ENCODE assay signal across 16 cellular contexts in genomic region chr5:125595095-125595494, GRCh38.
DNase-seq lines count a peak whose midpoint lies in the region; ATAC-seq, FAIRE-seq and TF ChIP-seq lines count a peak whose summit lies in the region.
"Had no signal": no experiment of that assay in that cellular context is flagged by ENCODE, and none has a peak within 500 bp of the region (broad histone marks: within the 10 kb centered on the region; RNA-seq: fewer than 3 reads in every experiment).

No MANE protein-coding gene starts in this region.

- H4K20me1 ChIP-seq in H1 (replicated peaks in 1 of 2; ENCODE audit: control insufficient read depth in 1 of 2, insufficient read depth in 2 of 2, low read length in 2 of 2), result no peaks in the 10 kb centered on the region

- H3K4me1 ChIP-seq in H1 (replicated peaks in 1 of 4; ENCODE audit: control insufficient read depth in 3 of 4, insufficient read depth in 4 of 4, low read length in 3 of 4) (no peaks in the 10 kb centered on the region), left lung (no peaks in the 10 kb centered on the region)

- no peak overlapping the region for H3K18ac ChIP-seq in H1 (ENCODE audit: extremely low read depth, low read length)

- no peak overlapping the region for H2AK5ac ChIP-seq in H1 (ENCODE audit: low read depth, low read length)

- no peak for TF ChIP-seq EP300 in H1 (IDR thresholded peaks at IDR 0.05; ENCODE audit: borderline replicate concordance in 1 of 2, low read depth in 2 of 2, low read length in 2 of 2)

- no peaks in the 10 kb centered on the region for H3K27me3 ChIP-seq in H1 (replicated peaks in 1 of 4; ENCODE audit: control insufficient read depth in 3 of 4, extremely low read depth in 1 of 4, insufficient read depth in 3 of 4, low read length in 3 of 4)
- no peaks in the 10 kb centered on the region for H3K27me3 ChIP-seq in left lung

- 0 out of 2 replicates have a peak overlapping the region, but pooled peaks have one; percentile 53 for H2BK15ac ChIP-seq in H1 (ENCODE audit: low read length)

- no peak overlapping the region for H3K9ac ChIP-seq in H1 (replicated peaks in 1 of 4; ENCODE audit: extremely low read depth in 1 of 4, low read depth in 3 of 4, low read length in 3 of 4)

- no peak overlapping the region for H3K56ac ChIP-seq in H1 (replicated peaks; ENCODE audit: insufficient read length, low read depth, low read length)

- POLR2A ChIA-PET in H1 (lab: Charles Lee; ENCODE audit: partially characterized antibody), result no interaction called here

- CTCF ChIA-PET in H1 (lab: Charles Lee; ENCODE audit: partially characterized antibody), result no interaction called here

- FAIRE-seq in H1 (lab: Jason Lieb, UNC) (no peak), H54 (lab: Jason Lieb, UNC) (no peak)
- FAIRE-seq: bronchial epithelial cell had no signal

- H2AFZ ChIP-seq in H1 (ENCODE audit: low read length), result no peak overlapping the region

- H3K23me2 ChIP-seq in H1 (ENCODE audit: low read depth, low read length), result no peaks in the 10 kb centered on the region

- no peak overlapping the region for H3K4me3 ChIP-seq in H1 (ENCODE audit: extremely low read depth in 1 of 4, insufficient read depth in 2 of 4, low read depth in 3 of 4, low read length in 4 of 4)
- H3K4me3 ChIP-seq in left lung, result no peak overlapping the region
- H3K4me3 ChIP-seq in skeletal muscle cell (ENCODE audit: low read depth, low read length), result no peak overlapping the region

- no peak overlapping the region for H3K23ac ChIP-seq in H1 (ENCODE audit: insufficient read length)

- H2BK120ac ChIP-seq in H1 (replicated peaks; ENCODE audit: low read depth, low read length), result no peak overlapping the region

- no peaks in the 10 kb centered on the region for H3K79me2 ChIP-seq in H1 (ENCODE audit: control insufficient read depth in 1 of 2, insufficient read depth in 2 of 2, low read length in 2 of 2)

- no peak for TF ChIP-seq POLR2A in H1 (IDR thresholded peaks at IDR 0.05; ENCODE audit: control extremely low read depth in 1 of 2, low read depth in 2 of 2, low read length in 2 of 2)
- no peak for TF ChIP-seq POLR2A in H54 (IDR thresholded peaks at IDR 0.05; ENCODE audit: low read depth, low read length)

- WGBS in H1 (ENCODE audit: extremely low coverage in 1 of 2, insufficient coverage in 1 of 2, insufficient read length in 1 of 2, insufficient replicate concordance in 2 of 2, low coverage in 1 of 2, low lambda C conversion rate in 2 of 2, missing lambda C conversion rate in 1 of 2), 2 experiments, result 81% methylated on average over 6 of the region's 6 CpGs; no CpG with 5 or more reads in 1 of the 2 experiments

- TF ChIP-seq CTCF in H1 (IDR thresholded peaks at IDR 0.05; ENCODE audit: control extremely low read depth in 1 of 3, insufficient read depth in 1 of 3, low read depth in 1 of 3, low read length in 3 of 3), result no peak
- TF ChIP-seq CTCF in left lung (IDR thresholded peaks at IDR 0.05), result no peak

- intact Hi-C loops in left lung (cut with DNase I), result no loop called here

- H4K5ac ChIP-seq in H1 (ENCODE audit: insufficient read length, low read depth, low read length), result no peak overlapping the region

- no peak overlapping the region for H4K91ac ChIP-seq in H1 (replicated peaks; ENCODE audit: insufficient read length, low read length)

- no peaks in the 10 kb centered on the region for H3K79me1 ChIP-seq in H1 (ENCODE audit: low read depth, low read length)

- peak overlapping the region; percentile 69 for H3K4ac ChIP-seq in H1 (replicated peaks; ENCODE audit: insufficient read length, low read depth, low read length)

- H4K8ac ChIP-seq in H1 (ENCODE audit: extremely low read depth, insufficient read depth, low read length), result no peak overlapping the region

- no peak overlapping the region for H2BK5ac ChIP-seq in H1 (ENCODE audit: low read depth, low read length)

- DNase-seq in HCEC 1CT (peak; percentile 81), H1 (ENCODE audit: low read depth in 1 of 2, low spot score in 2 of 2) (no peak), left lung (no peak), skeletal muscle cell (ENCODE audit: low read depth) (peak; percentile 80), H54 (ENCODE audit: insufficient read length, low spot score) (no peak), dedifferentiated amniotic fluid mesenchymal stem cell (ENCODE audit: extremely low spot score) (no peak)
- no peak for DNase-seq in stimulated activated CD4-positive, alpha-beta T cell treated with anti-CD3 and anti-CD28 coated beads, Interleukin-4, amount 100 ng/mL, for 1 hour
- DNase-seq: activated CD8-positive, alpha-beta T cell treated with anti-CD3 and anti-CD28 coated beads, Interleukin-2, amount 10 ng/mL, durations not matched to agents 7 days and 5 days; activated effector memory CD4-positive, alpha-beta T cell treated with anti-CD3 and anti-CD28 coated beads, Interleukin-2, amount 50 U/mL, for 16 hours; AML-193; DMS53; KG1; NCI-H2029; NCI-H774 had no signal

- no peak for TF ChIP-seq RAD21 in H1 (IDR thresholded peaks at IDR 0.05 in 1 of 2, conservative IDR thresholded peaks at IDR 0.05 in 1 of 2; ENCODE audit: low read depth in 2 of 2, low read length in 2 of 2)

- no peak overlapping the region for H3K14ac ChIP-seq in H1 (ENCODE audit: insufficient read length)

- H2BK12ac ChIP-seq in H1 (ENCODE audit: low read depth, low read length), result no peak overlapping the region

- no peak overlapping the region for H2BK20ac ChIP-seq in H1 (ENCODE audit: low read length)

- no peak overlapping the region for H3K27ac ChIP-seq in H1 (ENCODE audit: low read depth, low read length)
- no peak overlapping the region for H3K27ac ChIP-seq in left lung

- no peak overlapping the region for H3K4me2 ChIP-seq in H1 (ENCODE audit: insufficient read depth in 1 of 2, low read depth in 2 of 2, low read length in 2 of 2)

- H3K36me3 ChIP-seq in H1 (ENCODE audit: control insufficient read depth in 2 of 4, insufficient read depth in 4 of 4, low read length in 3 of 4), result no peaks in the 10 kb centered on the region
- no peaks in the 10 kb centered on the region for H3K36me3 ChIP-seq in left lung

- ATAC-seq in left lung (peak; percentile 29), GM21717 (IDR thresholded peaks at IDR 0.05; ENCODE audit: unreplicated experiment) (no peak)
- ATAC-seq: activated CD8-positive, alpha-beta T cell treated with anti-CD3 and anti-CD28 coated beads, Interleukin-2, amount 10 ng/mL, durations not matched to agents 7 days and 5 days had no signal

- H3K9me3 ChIP-seq in H1 (ENCODE audit: insufficient read depth in 2 of 2, low read depth in 1 of 2, low read length in 1 of 2) (no peaks in the 10 kb centered on the region), left lung (peaks cover 0 to 2% of the 10 kb centered on the region in 2 donors)

TF ChIP-seq in H1, 55 proteins besides CTCF, POLR2A, EP300 and RAD21:
- TF ChIP-seq BACH1 (IDR thresholded peaks at IDR 0.05; ENCODE audit: low read length), result no peak
- TF ChIP-seq YY1 (IDR thresholded peaks at IDR 0.05; ENCODE audit: low read depth, low read length), result no peak
- no peak for TF ChIP-seq SP1 (IDR thresholded peaks at IDR 0.05; ENCODE audit: low read depth, low read length)
- no peak for TF ChIP-seq CEBPB (IDR thresholded peaks at IDR 0.05; ENCODE audit: low read depth, low read length)
- no peak for TF ChIP-seq GABPA (IDR thresholded peaks at IDR 0.05; ENCODE audit: borderline replicate concordance, insufficient read depth, low read length)
- no peak for TF ChIP-seq EGR1 (IDR thresholded peaks at IDR 0.05; ENCODE audit: borderline replicate concordance, low read depth, low read length)
- no peak for TF ChIP-seq RXRA (IDR thresholded peaks at IDR 0.05; ENCODE audit: insufficient read depth, low read depth, low read length)
- TF ChIP-seq ATF2 (IDR thresholded peaks at IDR 0.05; ENCODE audit: low read length), result no peak
- no peak for TF ChIP-seq CTBP2 (IDR thresholded peaks at IDR 0.05; ENCODE audit: borderline replicate concordance, insufficient read depth, insufficient read length, low read length)
- TF ChIP-seq JUND (IDR thresholded peaks at IDR 0.05; ENCODE audit: low read length), result no peak
- no peak for TF ChIP-seq TAF1 (IDR thresholded peaks at IDR 0.05; ENCODE audit: low read depth, low read length)
- TF ChIP-seq EZH2 (IDR thresholded peaks at IDR 0.05; ENCODE audit: low read depth, low read length, severe bottlenecking), result no peak
- no peak for TF ChIP-seq USF2 (IDR thresholded peaks at IDR 0.05; ENCODE audit: low read length)
- no peak for TF ChIP-seq HDAC2 (IDR thresholded peaks at IDR 0.05; ENCODE audit: borderline replicate concordance in 1 of 2, low read depth in 2 of 2, low read length in 2 of 2)
- no peak for TF ChIP-seq ASH2L (IDR thresholded peaks at IDR 0.05; ENCODE audit: low read length)
- no peak for TF ChIP-seq POU5F1 (IDR thresholded peaks at IDR 0.05; ENCODE audit: low read depth, low read length)
- TF ChIP-seq SIN3A (conservative IDR thresholded peaks at IDR 0.05 in 1 of 2, IDR thresholded peaks at IDR 0.05 in 1 of 2; ENCODE audit: low read depth in 1 of 2, low read length in 2 of 2), result no peak
TF ChIP-seq in H1: peak in this region for 0.

Comparison
In these comparisons a context has a peak if more than half of its experiments do, and no peak if none do; other contexts are left out.
1. DNase-seq: peak in HCEC 1CT (single experiment) and skeletal muscle cell (single experiment); none in H1 (0 of 2), left lung (0 of 2), H54 (single experiment), dedifferentiated amniotic fluid mesenchymal stem cell (single experiment) and stimulated activated CD4-positive, alpha-beta T cell treated with anti-CD3 and anti-CD28 coated beads, Interleukin-4, amount 100 ng/mL, for 1 hour (single experiment).